ENCODE assay signal across 14 cellular contexts in genomic region chr11:121445071-121445768, GRCh38. TPM values are rescaled to one million over a fixed set of nuclear protein-coding genes. Genes with fewer than 3 reads are reported as not detected.
DNase-seq lines count a peak whose midpoint lies in the region; ATAC-seq, FAIRE-seq and TF ChIP-seq lines count a peak whose summit lies in the region.
"Had no signal": no experiment of that assay in that cellular context is flagged by ENCODE, and none has a peak within 500 bp of the region (broad histone marks: within the 10 kb centered on the region; RNA-seq: fewer than 3 reads in every experiment).

No MANE protein-coding gene starts in this region.

- H3K27ac ChIP-seq in CD8-positive, alpha-beta T cell (ENCODE audit: low read depth, low read length), result peak overlapping the region; percentile 0
- H3K27ac ChIP-seq in OCI-LY7 (ENCODE audit: low read depth, low read length, poor library complexity, severe bottlenecking), result peak overlapping the region; percentile 97
- no peak overlapping the region for H3K27ac ChIP-seq in kidney (ENCODE audit: low read depth in 2 of 2, low read length in 2 of 2)
- H3K27ac ChIP-seq: VCaP had no signal

- intact Hi-C loops in CD8-positive, alpha-beta T cell (cut with DNase I, micrococcal nuclease), result no loop called here
- intact Hi-C loops in OCI-LY7 (cut with micrococcal nuclease; ENCODE audit: unreplicated experiment) (no loop called here), kidney (cut with DNase I) (no loop called here)

- no peaks in the 10 kb centered on the region for H3K27me3 ChIP-seq in CD8-positive, alpha-beta T cell (ENCODE audit: insufficient read depth, low read length)

- H3K9me3 ChIP-seq in CD8-positive, alpha-beta T cell (ENCODE audit: low read length), result no peaks in the 10 kb centered on the region
- no peaks in the 10 kb centered on the region for H3K9me3 ChIP-seq in OCI-LY7 (ENCODE audit: low read length)
- H3K9me3 ChIP-seq in kidney (ENCODE audit: control insufficient read depth in 1 of 2, low read length in 2 of 2), result no peaks in the 10 kb centered on the region

- no TSS peak for BruUV-seq in OCI-LY7 (replicated peaks; lab: Mats Ljungman, UMichigan)

- H3K4me1 Mint-ChIP-seq in CD8-positive, alpha-beta T cell (ENCODE audit: low read depth), result peaks cover 71% of the 10 kb centered on the region

- peaks cover 72% of the 10 kb centered on the region for H3K4me1 ChIP-seq in CD8-positive, alpha-beta T cell (ENCODE audit: insufficient read depth, low read length)
- H3K4me1 ChIP-seq in OCI-LY7 (ENCODE audit: insufficient read depth, low read length, poor library complexity, severe bottlenecking), result peaks cover 81% of the 10 kb centered on the region
- peaks cover 0 to 2% of the 10 kb centered on the region in 2 donors for H3K4me1 ChIP-seq in kidney (ENCODE audit: control insufficient read depth in 1 of 2, insufficient read depth in 1 of 2, low read depth in 1 of 2, low read length in 2 of 2)

- H3K27me3 Mint-ChIP-seq in CD8-positive, alpha-beta T cell (ENCODE audit: low read depth), result no peaks in the 10 kb centered on the region

- peak overlapping the region; percentile 92 for H3K27ac Mint-ChIP-seq in CD8-positive, alpha-beta T cell

- no peaks in the 10 kb centered on the region for H4K20me1 ChIP-seq in OCI-LY7 (ENCODE audit: insufficient read depth, low read length)

- CTCF ChIA-PET in CD8-positive, alpha-beta T cell (lab: Charles Lee), result no interaction called here
- CTCF ChIA-PET in OCI-LY7 (lab: Charles Lee; ENCODE audit: unreplicated experiment), result interaction anchor here (1.0 to 3.3 kb wide), 3 partner anchors 10 to 117 kb away, joined by 3 to 19 read pairs (median 4); no protein-coding TSS in a partner anchor

- H3K36me3 ChIP-seq in CD8-positive, alpha-beta T cell (ENCODE audit: insufficient read depth, low read length), result no peaks in the 10 kb centered on the region
- H3K36me3 ChIP-seq in OCI-LY7 (ENCODE audit: insufficient read depth, low read length) (peaks cover 12% of the 10 kb centered on the region; the same call in 1 of the 2 replicates), kidney (ENCODE audit: control insufficient read depth in 1 of 2, insufficient read depth in 2 of 2, low read length in 2 of 2) (no peaks in the 10 kb centered on the region)

- H3K9me2 ChIP-seq in OCI-LY7 (ENCODE audit: insufficient read depth, low read length), result no peaks in the 10 kb centered on the region

- ATAC-seq in CD8-positive, alpha-beta T cell, result no peak
- no peak for ATAC-seq in HG03097 (IDR thresholded peaks at IDR 0.05; ENCODE audit: low FRiP score, unreplicated experiment)

- H3K9ac ChIP-seq in kidney (ENCODE audit: low read length in 2 of 2), result no peak overlapping the region

- no peak for FAIRE-seq in kidney (lab: Jason Lieb, UNC)

- peaks cover 68% of the 10 kb centered on the region for H3K36me3 Mint-ChIP-seq in CD8-positive, alpha-beta T cell

- TF ChIP-seq CTCF in CD8-positive, alpha-beta T cell (IDR thresholded peaks at IDR 0.05), result no peak
- no peak for TF ChIP-seq CTCF in OCI-LY7 (conservative IDR thresholded peaks at IDR 0.05; ENCODE audit: low read length)
- TF ChIP-seq CTCF in kidney (IDR thresholded peaks at IDR 0.05; ENCODE audit: borderline replicate concordance, extremely low read depth, insufficient read depth), result no peak

- peak; percentile 27 for TF ChIP-seq POLR2A in GM19099 (IDR thresholded peaks at IDR 0.05; ENCODE audit: extremely low read depth, insufficient read length, low read depth)

- H2AFZ ChIP-seq in OCI-LY7 (ENCODE audit: low read length), result peak overlapping the region; percentile 11; the same call in 1 of the 2 replicates

- H3K79me2 ChIP-seq in OCI-LY7 (ENCODE audit: insufficient read depth, low read depth, low read length), result peaks cover 35% of the 10 kb centered on the region

- no peak for DNase-seq in CD8-positive, alpha-beta T cell
- DNase-seq in OCI-LY7 (ENCODE audit: low spot score) (peak; percentile 67), kidney (peak; percentile 55), cerebellar nuclear complex (lab: John Stamatoyannopoulos, UW) (no peak), NCI-H526 treated with DMSO at 0.1 percent for 48 hours (lab: John Stamatoyannopoulos, UW) (no peak), cortex of kidney (lab: John Stamatoyannopoulos, UW) (no peak)
- DNase-seq: dermis blood vessel endothelial cell, HCEC 1CT, NCI-H1417, NCI-H748 treated with DMSO at 0.1 percent for 48 hours, Right ventricle myocardium superior had no signal

- peaks cover 9% of the 10 kb centered on the region for H3K9me3 Mint-ChIP-seq in CD8-positive, alpha-beta T cell

- H3K4me3 ChIP-seq in CD8-positive, alpha-beta T cell (ENCODE audit: low read depth, low read length), result no peak overlapping the region
- H3K4me3 ChIP-seq in OCI-LY7 (ENCODE audit: low read depth, low read length, poor library complexity, severe bottlenecking) (peak overlapping the region; percentile 60), kidney (ENCODE audit: low read length in 2 of 2) (no peak overlapping the region)

- H3K4me2 ChIP-seq in OCI-LY7 (ENCODE audit: low read length), result peak overlapping the region; percentile 79

- POLR2A ChIA-PET in CD8-positive, alpha-beta T cell (lab: Charles Lee), result no interaction called here
- POLR2A ChIA-PET in OCI-LY7 (lab: Charles Lee), result interaction anchor here (0.9 to 14.5 kb wide), 4 partner anchors 13 to 75 kb away, joined by 3 to 413 read pairs (median 78); no protein-coding TSS in a partner anchor

- H3K4me3 Mint-ChIP-seq in CD8-positive, alpha-beta T cell, result peak overlapping the region; percentile 42

RNA-seq across cellular contexts. Expression of gene SORL1, which starts 6.9 kb away (rescaled TPM):
- total RNA-seq in CD8-positive, alpha-beta T cell, result 100 to 1,000 TPM; 170 TPM
- total RNA-seq in OCI-LY7 (2014; rRNA removed; shearing (Covaris generic)), result 219 and 228 TPM in 2 replicates
- total RNA-seq in OCI-LY7 (2022) (400 and 411 TPM in 2 replicates), kidney (74.2 TPM)
- polyA plus RNA-seq in kidney (ENCODE audit: insufficient read depth, low read depth, low replicate concordance), result 15.2 TPM

Comparison
In these comparisons a context has a peak if more than half of its experiments do, and no peak if none do; other contexts are left out.
1. DNase-seq: peak in OCI-LY7 (single experiment) and kidney (single experiment); none in CD8-positive, alpha-beta T cell (0 of 7), cerebellar nuclear complex (0 of 2), NCI-H526 treated with DMSO at 0.1 percent for 48 hours (single experiment) and cortex of kidney (single experiment).
2. H3K27ac ChIP-seq: peak in CD8-positive, alpha-beta T cell (single experiment) and OCI-LY7 (single experiment); none in kidney (0 of 2).